8 cellular contexts compared by ENCODE assay signal in genomic region chr14:91244501-91244901, GRCh38. TPM values are rescaled to one million over a fixed set of nuclear protein-coding genes. Genes with fewer than 3 reads are reported as not detected.
DNase-seq lines count a peak whose midpoint lies in the region; ATAC-seq, FAIRE-seq and TF ChIP-seq lines count a peak whose summit lies in the region.

GPR68 (minus strand) TSS chr14:91244704; CDS start chr14:91235050, 9,654 bp downstream.

- no peak within 1 kb of the TSS for H3K4me2 ChIP-seq in A549

- TF ChIP-seq CTCF in A549 (IDR thresholded peaks at IDR 0.05): no peak

- 57% methylated on average over 7 of the region's 12 CpGs for WGBS in A549 (ENCODE audit: missing lambda C conversion rate)

- ATAC-seq in A549: peak; percentile 33 to 49; a peak in 4 of 6 replicates

- DNase-seq in A549 (ENCODE audit: low read depth in 1 of 2, low spot score in 1 of 2) (no peak), GM12891 (ENCODE audit: insufficient read length, low spot score) (no peak), SJCRH30 (peak; percentile 53 to 66), midbrain (lab: John Stamatoyannopoulos, UW) (peak; percentile 55), HuH-7 (ENCODE audit: low spot score) (no peak)
- DNase-seq in effector memory CD4-positive, alpha-beta T cell: no peak
- DNase-seq in stimulated activated CD4-positive, alpha-beta T cell treated with anti-CD3 and anti-CD28 coated beads, Interleukin-4, amount 100 ng/mL, for 1 hour: no peak
- DNase-seq in stimulated activated CD8-positive, alpha-beta memory T cell treated with anti-CD3 and anti-CD28 coated beads, Interleukin-4, amount 100 ng/mL, for 48 hours: no peak

- H3K27me3 ChIP-seq in SJCRH30: no peaks in the 10 kb centered on the region
- no peaks in the 10 kb centered on the region for H3K27me3 ChIP-seq in effector memory CD4-positive, alpha-beta T cell (replicated peaks; ENCODE audit: control insufficient read depth, insufficient read depth, low read length, poor library complexity, severe bottlenecking)

- FAIRE-seq in A549 (lab: Jason Lieb, UNC) (no peak), GM12891 (lab: Jason Lieb, UNC) (peak; percentile 54)

- TF ChIP-seq EP300 in A549 (IDR thresholded peaks at IDR 0.05): no peak

- no peak for TF ChIP-seq RAD21 in A549 (conservative IDR thresholded peaks at IDR 0.05 in 1 of 2, IDR thresholded peaks at IDR 0.05 in 1 of 2)

- CTCF ChIA-PET in A549 (lab: Yijun Ruan, JAX): interaction anchor here (0.6 kb wide), 2 partner anchors 31 to 426 kb away, joined by 3 to 4 read pairs; no protein-coding TSS in a partner anchor

- no peaks in the 10 kb centered on the region for H3K36me3 ChIP-seq in SJCRH30
- H3K36me3 ChIP-seq in effector memory CD4-positive, alpha-beta T cell (ENCODE audit: control insufficient read depth, insufficient read depth, low read length): no peaks in the 10 kb centered on the region

- TF ChIP-seq POLR2A in A549 (IDR thresholded peaks at IDR 0.05; ENCODE audit: low read length): no peak
- TF ChIP-seq POLR2A in GM12891 (IDR thresholded peaks at IDR 0.05; ENCODE audit: low read depth, low read length): no peak

- H3K4me1 ChIP-seq in A549: no peaks in the 10 kb centered on the region
- peaks cover 6% of the 10 kb centered on the region for H3K4me1 ChIP-seq in SJCRH30
- peaks cover 67% of the 10 kb centered on the region for H3K4me1 ChIP-seq in effector memory CD4-positive, alpha-beta T cell (ENCODE audit: control insufficient read depth, insufficient read depth, low read length, poor library complexity, severe bottlenecking)

- no peaks in the 10 kb centered on the region for H3K9me3 ChIP-seq in A549
- no peaks in the 10 kb centered on the region for H3K9me3 ChIP-seq in SJCRH30 (replicated peaks)
- no peaks in the 10 kb centered on the region for H3K9me3 ChIP-seq in effector memory CD4-positive, alpha-beta T cell (ENCODE audit: control insufficient read depth, low read length)

- POLR2A ChIA-PET in A549 (lab: Yijun Ruan, JAX): no interaction called here

- H3K4me3 ChIP-seq in A549 (no peak within 1 kb of the TSS), SJCRH30 (no peak within 1 kb of the TSS)
- peak within 1 kb of the TSS; percentile 39 for H3K4me3 ChIP-seq in effector memory CD4-positive, alpha-beta T cell (ENCODE audit: insufficient read depth, low read depth, low read length, poor library complexity, severe bottlenecking)

- H3K27ac ChIP-seq in A549: no peak within 1 kb of the TSS
- H3K27ac ChIP-seq in SJCRH30: no peak within 1 kb of the TSS
- peak within 1 kb of the TSS; percentile 96 for H3K27ac ChIP-seq in effector memory CD4-positive, alpha-beta T cell (ENCODE audit: insufficient read depth, low read length, poor library complexity, severe bottlenecking)

TF ChIP-seq in A549, 52 proteins besides CTCF, POLR2A, EP300 and RAD21:
- no peak for TF ChIP-seq ESRRA (IDR thresholded peaks at IDR 0.05; ENCODE audit: borderline replicate concordance, low read length)
- no peak for TF ChIP-seq EHMT2 (IDR thresholded peaks at IDR 0.05; ENCODE audit: low read depth)
TF ChIP-seq in A549: peak in this region for 0.

TF ChIP-seq in GM12891, 5 proteins besides CTCF, POLR2A, EP300 and RAD21:
- TF ChIP-seq TAF1 (IDR thresholded peaks at IDR 0.05; ENCODE audit: low read depth, low read length) (no peak), PAX5 (IDR thresholded peaks at IDR 0.05; ENCODE audit: insufficient read depth, low read length, severe bottlenecking) (no peak), POLR2AphosphoS5 (IDR thresholded peaks at IDR 0.05; ENCODE audit: low read depth, low read length) (no peak), POU2F2 (IDR thresholded peaks at IDR 0.05; ENCODE audit: low read depth, low read length) (no peak), SPI1 (IDR thresholded peaks at IDR 0.05; ENCODE audit: low read depth, low read length) (no peak)

RNA-seq across cellular contexts. Expression of gene GPR68, which starts in this region (rescaled TPM):
- polyA plus RNA-seq in A549 (2011; rRNA removed) (0.09 TPM in 2 replicates), A549 (2017; fragmentation: RNase III; extraction: RNeasy Plus Mini Kit Qiagen cat#74134 plus additional on column Dnase treatment) (0.07 to 0.09 TPM (median 0.09 TPM) in 3 replicates)
- 0.09 and 0.22 TPM in 2 replicates for polyA plus RNA-seq in A549 (2012; cell fraction: cytosol; rRNA removed)
- polyA plus RNA-seq in A549 (2012; cell fraction: nucleus; rRNA removed): 0.27 and 0.30 TPM in 2 replicates
- polyA minus RNA-seq in A549 (2011; rRNA and poly(A)+ RNA removed): not detected in 2 replicates
- 1.7 TPM for polyA plus RNA-seq in GM12891 (2012; ENCODE audit: low read depth, missing spikeins)
- total RNA-seq in SJCRH30 (2014; rRNA removed; shearing (Covaris generic)): 0.18 TPM in 1 of 2 replicates, not detected in the other

Comparison
In these comparisons a context has a peak if more than half of its experiments do, and no peak if none do; other contexts are left out.
1. Peak in ATAC-seq in A549; RNA of the gene not detected or under 1 TPM.
2. Peak in DNase-seq in SJCRH30; RNA of the gene not detected or under 1 TPM.